Comparison of ENCODE assay signal across 2 cellular contexts in genomic region chr16:84838383-84838948, GRCh38.
TF ChIP-seq lines count a peak whose summit lies in the region.

No MANE protein-coding gene starts in this region.

TF ChIP-seq in SK-N-SH, 30 proteins besides CTCF, POLR2A, EP300 and RAD21:
- TF ChIP-seq USF1 (IDR thresholded peaks at IDR 0.05; ENCODE audit: borderline replicate concordance, low read depth): no peak
- no peak for TF ChIP-seq MEF2A (IDR thresholded peaks at IDR 0.05; ENCODE audit: borderline replicate concordance, low read depth)
- no peak for TF ChIP-seq JUND (IDR thresholded peaks at IDR 0.05)
- no peak for TF ChIP-seq POLR2AphosphoS5 (IDR thresholded peaks at IDR 0.05; ENCODE audit: low read depth, low read length)
- TF ChIP-seq TEAD4 (IDR thresholded peaks at IDR 0.05; ENCODE audit: borderline replicate concordance, insufficient read depth): no peak
- TF ChIP-seq FOSL2 (IDR thresholded peaks at IDR 0.05; ENCODE audit: borderline replicate concordance, low read depth): no peak
- TF ChIP-seq FOXM1 (IDR thresholded peaks at IDR 0.05; ENCODE audit: low read depth): no peak
- TF ChIP-seq SMC3 (IDR thresholded peaks at IDR 0.05; ENCODE audit: low read depth, low read length): no peak
- no peak for TF ChIP-seq NRF1 (IDR thresholded peaks at IDR 0.05; ENCODE audit: low read depth, low read length)
- no peak for TF ChIP-seq CHD2 (IDR thresholded peaks at IDR 0.05; ENCODE audit: low read length, partially characterized antibody)
- no peak for TF ChIP-seq RFX5 (IDR thresholded peaks at IDR 0.05; ENCODE audit: low read length)
- TF ChIP-seq RXRA (IDR thresholded peaks at IDR 0.05; ENCODE audit: borderline replicate concordance, low read depth): no peak
- no peak for TF ChIP-seq FOXJ3 (CRISPR knock-in tag; IDR thresholded peaks at IDR 0.05)
- no peak for TF ChIP-seq SIN3A (IDR thresholded peaks at IDR 0.05; ENCODE audit: borderline replicate concordance, low read depth, low read length)
- TF ChIP-seq PBX3 (IDR thresholded peaks at IDR 0.05): no peak
- TF ChIP-seq, protein P1, sequence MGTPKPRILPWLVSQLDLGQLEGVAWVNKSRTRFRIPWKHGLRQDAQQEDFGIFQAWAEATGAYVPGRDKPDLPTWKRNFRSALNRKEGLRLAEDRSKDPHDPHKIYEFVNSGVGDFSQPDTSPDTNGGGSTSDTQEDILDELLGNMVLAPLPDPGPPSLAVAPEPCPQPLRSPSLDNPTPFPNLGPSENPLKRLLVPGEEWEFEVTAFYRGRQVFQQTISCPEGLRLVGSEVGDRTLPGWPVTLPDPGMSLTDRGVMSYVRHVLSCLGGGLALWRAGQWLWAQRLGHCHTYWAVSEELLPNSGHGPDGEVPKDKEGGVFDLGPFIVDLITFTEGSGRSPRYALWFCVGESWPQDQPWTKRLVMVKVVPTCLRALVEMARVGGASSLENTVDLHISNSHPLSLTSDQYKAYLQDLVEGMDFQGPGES (IDR thresholded peaks at IDR 0.05; ENCODE audit: low read depth, low read length): no peak
- no peak for TF ChIP-seq GABPA (IDR thresholded peaks at IDR 0.05; ENCODE audit: low read depth)
- TF ChIP-seq, protein P2, sequence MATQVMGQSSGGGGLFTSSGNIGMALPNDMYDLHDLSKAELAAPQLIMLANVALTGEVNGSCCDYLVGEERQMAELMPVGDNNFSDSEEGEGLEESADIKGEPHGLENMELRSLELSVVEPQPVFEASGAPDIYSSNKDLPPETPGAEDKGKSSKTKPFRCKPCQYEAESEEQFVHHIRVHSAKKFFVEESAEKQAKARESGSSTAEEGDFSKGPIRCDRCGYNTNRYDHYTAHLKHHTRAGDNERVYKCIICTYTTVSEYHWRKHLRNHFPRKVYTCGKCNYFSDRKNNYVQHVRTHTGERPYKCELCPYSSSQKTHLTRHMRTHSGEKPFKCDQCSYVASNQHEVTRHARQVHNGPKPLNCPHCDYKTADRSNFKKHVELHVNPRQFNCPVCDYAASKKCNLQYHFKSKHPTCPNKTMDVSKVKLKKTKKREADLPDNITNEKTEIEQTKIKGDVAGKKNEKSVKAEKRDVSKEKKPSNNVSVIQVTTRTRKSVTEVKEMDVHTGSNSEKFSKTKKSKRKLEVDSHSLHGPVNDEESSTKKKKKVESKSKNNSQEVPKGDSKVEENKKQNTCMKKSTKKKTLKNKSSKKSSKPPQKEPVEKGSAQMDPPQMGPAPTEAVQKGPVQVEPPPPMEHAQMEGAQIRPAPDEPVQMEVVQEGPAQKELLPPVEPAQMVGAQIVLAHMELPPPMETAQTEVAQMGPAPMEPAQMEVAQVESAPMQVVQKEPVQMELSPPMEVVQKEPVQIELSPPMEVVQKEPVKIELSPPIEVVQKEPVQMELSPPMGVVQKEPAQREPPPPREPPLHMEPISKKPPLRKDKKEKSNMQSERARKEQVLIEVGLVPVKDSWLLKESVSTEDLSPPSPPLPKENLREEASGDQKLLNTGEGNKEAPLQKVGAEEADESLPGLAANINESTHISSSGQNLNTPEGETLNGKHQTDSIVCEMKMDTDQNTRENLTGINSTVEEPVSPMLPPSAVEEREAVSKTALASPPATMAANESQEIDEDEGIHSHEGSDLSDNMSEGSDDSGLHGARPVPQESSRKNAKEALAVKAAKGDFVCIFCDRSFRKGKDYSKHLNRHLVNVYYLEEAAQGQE (IDR thresholded peaks at IDR 0.05; ENCODE audit: low read depth, low read length): no peak
- TF ChIP-seq ZBTB33 (IDR thresholded peaks at IDR 0.05; ENCODE audit: borderline replicate concordance, low read depth): no peak
- TF ChIP-seq TAF1 (IDR thresholded peaks at IDR 0.05; ENCODE audit: borderline replicate concordance, low read depth, low read length): no peak

TF ChIP-seq in SK-N-SH treated with all-trans-retinoic acid at 6 μM for 48 hours, 23 proteins besides CTCF, POLR2A, EP300 and RAD21 (continued from another document):
- TF ChIP-seq, protein P3, sequence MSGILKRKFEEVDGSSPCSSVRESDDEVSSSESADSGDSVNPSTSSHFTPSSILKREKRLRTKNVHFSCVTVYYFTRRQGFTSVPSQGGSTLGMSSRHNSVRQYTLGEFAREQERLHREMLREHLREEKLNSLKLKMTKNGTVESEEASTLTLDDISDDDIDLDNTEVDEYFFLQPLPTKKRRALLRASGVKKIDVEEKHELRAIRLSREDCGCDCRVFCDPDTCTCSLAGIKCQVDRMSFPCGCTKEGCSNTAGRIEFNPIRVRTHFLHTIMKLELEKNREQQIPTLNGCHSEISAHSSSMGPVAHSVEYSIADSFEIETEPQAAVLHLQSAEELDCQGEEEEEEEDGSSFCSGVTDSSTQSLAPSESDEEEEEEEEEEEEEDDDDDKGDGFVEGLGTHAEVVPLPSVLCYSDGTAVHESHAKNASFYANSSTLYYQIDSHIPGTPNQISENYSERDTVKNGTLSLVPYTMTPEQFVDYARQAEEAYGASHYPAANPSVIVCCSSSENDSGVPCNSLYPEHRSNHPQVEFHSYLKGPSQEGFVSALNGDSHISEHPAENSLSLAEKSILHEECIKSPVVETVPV (CRISPR knock-in tag; IDR thresholded peaks at IDR 0.05): no peak
- no peak for TF ChIP-seq ZNF565 (CRISPR knock-in tag; conservative IDR thresholded peaks at IDR 0.05; ENCODE audit: low read depth)
- TF ChIP-seq ZFP30 (CRISPR knock-in tag; IDR thresholded peaks at IDR 0.05): no peak
- TF ChIP-seq ZNF8 (CRISPR knock-in tag; IDR thresholded peaks at IDR 0.05): no peak
- no peak for TF ChIP-seq ZNF70 (CRISPR knock-in tag; IDR thresholded peaks at IDR 0.05)
- no peak for TF ChIP-seq PATZ1 (CRISPR knock-in tag; IDR thresholded peaks at IDR 0.05; ENCODE audit: borderline replicate concordance)
- TF ChIP-seq ZC3H10 (CRISPR knock-in tag; IDR thresholded peaks at IDR 0.05): no peak
- TF ChIP-seq TCF4 (CRISPR knock-in tag; IDR thresholded peaks at IDR 0.05; ENCODE audit: borderline replicate concordance): no peak
- no peak for TF ChIP-seq SNAI2 (CRISPR knock-in tag; IDR thresholded peaks at IDR 0.05)
- TF ChIP-seq, protein P4, sequence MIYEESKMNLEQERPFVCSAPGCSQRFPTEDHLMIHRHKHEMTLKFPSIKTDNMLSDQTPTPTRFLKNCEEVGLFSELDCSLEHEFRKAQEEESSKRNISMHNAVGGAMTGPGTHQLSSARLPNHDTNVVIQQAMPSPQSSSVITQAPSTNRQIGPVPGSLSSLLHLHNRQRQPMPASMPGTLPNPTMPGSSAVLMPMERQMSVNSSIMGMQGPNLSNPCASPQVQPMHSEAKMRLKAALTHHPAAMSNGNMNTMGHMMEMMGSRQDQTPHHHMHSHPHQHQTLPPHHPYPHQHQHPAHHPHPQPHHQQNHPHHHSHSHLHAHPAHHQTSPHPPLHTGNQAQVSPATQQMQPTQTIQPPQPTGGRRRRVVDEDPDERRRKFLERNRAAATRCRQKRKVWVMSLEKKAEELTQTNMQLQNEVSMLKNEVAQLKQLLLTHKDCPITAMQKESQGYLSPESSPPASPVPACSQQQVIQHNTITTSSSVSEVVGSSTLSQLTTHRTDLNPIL (CRISPR knock-in tag; IDR thresholded peaks at IDR 0.05; ENCODE audit: low read depth): no peak
- TF ChIP-seq ESRRG (CRISPR knock-in tag; IDR thresholded peaks at IDR 0.05): no peak
- TF ChIP-seq GLIS3 (CRISPR knock-in tag; IDR thresholded peaks at IDR 0.05): no peak
- no peak for TF ChIP-seq POU6F1 (CRISPR knock-in tag; IDR thresholded peaks at IDR 0.05; ENCODE audit: borderline replicate concordance, low read depth)
- TF ChIP-seq ZFP3 (CRISPR knock-in tag; IDR thresholded peaks at IDR 0.05): no peak
- no peak for TF ChIP-seq RARB (CRISPR knock-in tag; IDR thresholded peaks at IDR 0.05)
- TF ChIP-seq, protein P5, sequence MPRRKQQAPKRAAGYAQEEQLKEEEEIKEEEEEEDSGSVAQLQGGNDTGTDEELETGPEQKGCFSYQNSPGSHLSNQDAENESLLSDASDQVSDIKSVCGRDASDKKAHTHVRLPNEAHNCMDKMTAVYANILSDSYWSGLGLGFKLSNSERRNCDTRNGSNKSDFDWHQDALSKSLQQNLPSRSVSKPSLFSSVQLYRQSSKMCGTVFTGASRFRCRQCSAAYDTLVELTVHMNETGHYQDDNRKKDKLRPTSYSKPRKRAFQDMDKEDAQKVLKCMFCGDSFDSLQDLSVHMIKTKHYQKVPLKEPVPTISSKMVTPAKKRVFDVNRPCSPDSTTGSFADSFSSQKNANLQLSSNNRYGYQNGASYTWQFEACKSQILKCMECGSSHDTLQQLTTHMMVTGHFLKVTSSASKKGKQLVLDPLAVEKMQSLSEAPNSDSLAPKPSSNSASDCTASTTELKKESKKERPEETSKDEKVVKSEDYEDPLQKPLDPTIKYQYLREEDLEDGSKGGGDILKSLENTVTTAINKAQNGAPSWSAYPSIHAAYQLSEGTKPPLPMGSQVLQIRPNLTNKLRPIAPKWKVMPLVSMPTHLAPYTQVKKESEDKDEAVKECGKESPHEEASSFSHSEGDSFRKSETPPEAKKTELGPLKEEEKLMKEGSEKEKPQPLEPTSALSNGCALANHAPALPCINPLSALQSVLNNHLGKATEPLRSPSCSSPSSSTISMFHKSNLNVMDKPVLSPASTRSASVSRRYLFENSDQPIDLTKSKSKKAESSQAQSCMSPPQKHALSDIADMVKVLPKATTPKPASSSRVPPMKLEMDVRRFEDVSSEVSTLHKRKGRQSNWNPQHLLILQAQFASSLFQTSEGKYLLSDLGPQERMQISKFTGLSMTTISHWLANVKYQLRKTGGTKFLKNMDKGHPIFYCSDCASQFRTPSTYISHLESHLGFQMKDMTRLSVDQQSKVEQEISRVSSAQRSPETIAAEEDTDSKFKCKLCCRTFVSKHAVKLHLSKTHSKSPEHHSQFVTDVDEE (CRISPR knock-in tag; IDR thresholded peaks at IDR 0.05): no peak
- TF ChIP-seq PPARA (CRISPR knock-in tag; IDR thresholded peaks at IDR 0.05; ENCODE audit: borderline replicate concordance): no peak
